Comparison of ENCODE assay signal across 1 cellular context in the genomic region with DNA sequence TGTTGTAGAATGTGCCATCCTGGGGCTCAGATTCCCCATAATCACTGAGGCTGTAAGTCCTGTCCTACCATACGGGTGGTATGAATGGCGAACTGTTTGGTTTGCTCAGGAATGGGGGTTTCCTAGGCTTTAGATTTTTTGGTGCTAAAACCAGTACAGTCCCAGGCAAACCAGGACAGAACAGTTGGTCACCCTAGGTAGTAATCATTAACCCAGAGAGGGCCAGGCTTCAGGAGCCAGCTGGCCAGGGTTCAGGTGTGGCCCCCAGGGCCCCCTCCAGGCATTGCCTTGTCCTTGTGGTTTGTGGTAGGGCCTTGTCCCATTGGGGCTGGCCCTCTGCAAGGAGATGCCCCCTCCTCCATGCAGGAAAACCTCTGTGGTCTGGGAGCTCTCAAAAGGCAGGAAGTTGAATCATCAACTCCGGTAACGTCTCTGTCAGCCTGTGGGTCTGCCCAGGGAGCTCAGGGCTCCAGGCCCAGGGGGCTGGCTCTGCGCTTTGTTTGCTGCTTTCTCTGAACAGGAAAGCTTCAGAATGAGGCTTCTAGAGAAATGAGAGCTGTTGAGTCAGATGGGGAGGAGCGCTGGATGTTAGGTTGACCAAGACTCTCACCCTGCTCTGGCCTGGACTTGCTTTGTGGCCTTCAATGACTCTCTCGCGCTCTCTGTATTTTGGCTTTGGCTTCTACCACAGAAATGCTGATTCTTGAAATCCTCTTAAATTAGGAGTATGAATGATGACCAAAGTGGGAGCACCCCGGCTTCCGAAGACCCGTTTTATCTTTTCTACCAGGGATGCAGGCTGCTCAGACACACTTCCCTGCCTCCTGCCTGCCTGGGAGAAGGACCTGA.
TF ChIP-seq lines count a peak whose summit lies in the region.

No MANE protein-coding gene starts in this region.

TF ChIP-seq in GM12878, 131 proteins besides CTCF, POLR2A, EP300 and RAD21 (continued from another document and continues in another):
- TF ChIP-seq, protein P1, sequence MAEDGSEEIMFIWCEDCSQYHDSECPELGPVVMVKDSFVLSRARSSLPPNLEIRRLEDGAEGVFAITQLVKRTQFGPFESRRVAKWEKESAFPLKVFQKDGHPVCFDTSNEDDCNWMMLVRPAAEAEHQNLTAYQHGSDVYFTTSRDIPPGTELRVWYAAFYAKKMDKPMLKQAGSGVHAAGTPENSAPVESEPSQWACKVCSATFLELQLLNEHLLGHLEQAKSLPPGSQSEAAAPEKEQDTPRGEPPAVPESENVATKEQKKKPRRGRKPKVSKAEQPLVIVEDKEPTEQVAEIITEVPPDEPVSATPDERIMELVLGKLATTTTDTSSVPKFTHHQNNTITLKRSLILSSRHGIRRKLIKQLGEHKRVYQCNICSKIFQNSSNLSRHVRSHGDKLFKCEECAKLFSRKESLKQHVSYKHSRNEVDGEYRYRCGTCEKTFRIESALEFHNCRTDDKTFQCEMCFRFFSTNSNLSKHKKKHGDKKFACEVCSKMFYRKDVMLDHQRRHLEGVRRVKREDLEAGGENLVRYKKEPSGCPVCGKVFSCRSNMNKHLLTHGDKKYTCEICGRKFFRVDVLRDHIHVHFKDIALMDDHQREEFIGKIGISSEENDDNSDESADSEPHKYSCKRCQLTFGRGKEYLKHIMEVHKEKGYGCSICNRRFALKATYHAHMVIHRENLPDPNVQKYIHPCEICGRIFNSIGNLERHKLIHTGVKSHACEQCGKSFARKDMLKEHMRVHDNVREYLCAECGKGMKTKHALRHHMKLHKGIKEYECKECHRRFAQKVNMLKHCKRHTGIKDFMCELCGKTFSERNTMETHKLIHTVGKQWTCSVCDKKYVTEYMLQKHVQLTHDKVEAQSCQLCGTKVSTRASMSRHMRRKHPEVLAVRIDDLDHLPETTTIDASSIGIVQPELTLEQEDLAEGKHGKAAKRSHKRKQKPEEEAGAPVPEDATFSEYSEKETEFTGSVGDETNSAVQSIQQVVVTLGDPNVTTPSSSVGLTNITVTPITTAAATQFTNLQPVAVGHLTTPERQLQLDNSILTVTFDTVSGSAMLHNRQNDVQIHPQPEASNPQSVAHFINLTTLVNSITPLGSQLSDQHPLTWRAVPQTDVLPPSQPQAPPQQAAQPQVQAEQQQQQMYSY (CRISPR knock-in tag; IDR thresholded peaks at IDR 0.05): no peak
- TF ChIP-seq MTA3 (IDR thresholded peaks at IDR 0.05; ENCODE audit: borderline replicate concordance, low read length): no peak
- TF ChIP-seq IKZF1 (conservative IDR thresholded peaks at IDR 0.05): peak; percentile 97
- TF ChIP-seq TBL1XR1 (IDR thresholded peaks at IDR 0.05; ENCODE audit: low read depth, low read length): no peak
- TF ChIP-seq CHD1 (IDR thresholded peaks at IDR 0.05; ENCODE audit: low read depth, low read length): no peak
- TF ChIP-seq ETV6 (conservative IDR thresholded peaks at IDR 0.05 in 1 of 2, IDR thresholded peaks at IDR 0.05 in 1 of 2; ENCODE audit: borderline replicate concordance in 1 of 2, low read depth in 1 of 2): no peak
- TF ChIP-seq POLR2AphosphoS2 (IDR thresholded peaks at IDR 0.05; ENCODE audit: low read depth, low read length): no peak
- TF ChIP-seq, protein P2, sequence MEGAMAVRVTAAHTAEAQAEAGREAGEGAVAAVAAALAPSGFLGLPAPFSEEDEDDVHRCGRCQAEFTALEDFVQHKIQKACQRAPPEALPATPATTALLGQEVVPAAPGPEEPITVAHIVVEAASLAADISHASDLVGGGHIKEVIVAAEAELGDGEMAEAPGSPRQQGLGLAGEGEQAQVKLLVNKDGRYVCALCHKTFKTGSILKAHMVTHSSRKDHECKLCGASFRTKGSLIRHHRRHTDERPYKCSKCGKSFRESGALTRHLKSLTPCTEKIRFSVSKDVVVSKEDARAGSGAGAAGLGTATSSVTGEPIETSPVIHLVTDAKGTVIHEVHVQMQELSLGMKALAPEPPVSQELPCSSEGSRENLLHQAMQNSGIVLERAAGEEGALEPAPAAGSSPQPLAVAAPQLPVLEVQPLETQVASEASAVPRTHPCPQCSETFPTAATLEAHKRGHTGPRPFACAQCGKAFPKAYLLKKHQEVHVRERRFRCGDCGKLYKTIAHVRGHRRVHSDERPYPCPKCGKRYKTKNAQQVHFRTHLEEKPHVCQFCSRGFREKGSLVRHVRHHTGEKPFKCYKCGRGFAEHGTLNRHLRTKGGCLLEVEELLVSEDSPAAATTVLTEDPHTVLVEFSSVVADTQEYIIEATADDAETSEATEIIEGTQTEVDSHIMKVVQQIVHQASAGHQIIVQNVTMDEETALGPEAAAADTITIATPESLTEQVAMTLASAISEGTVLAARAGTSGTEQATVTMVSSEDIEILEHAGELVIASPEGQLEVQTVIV (IDR thresholded peaks at IDR 0.05; ENCODE audit: borderline replicate concordance, partially characterized antibody): no peak
- TF ChIP-seq, protein P3, sequence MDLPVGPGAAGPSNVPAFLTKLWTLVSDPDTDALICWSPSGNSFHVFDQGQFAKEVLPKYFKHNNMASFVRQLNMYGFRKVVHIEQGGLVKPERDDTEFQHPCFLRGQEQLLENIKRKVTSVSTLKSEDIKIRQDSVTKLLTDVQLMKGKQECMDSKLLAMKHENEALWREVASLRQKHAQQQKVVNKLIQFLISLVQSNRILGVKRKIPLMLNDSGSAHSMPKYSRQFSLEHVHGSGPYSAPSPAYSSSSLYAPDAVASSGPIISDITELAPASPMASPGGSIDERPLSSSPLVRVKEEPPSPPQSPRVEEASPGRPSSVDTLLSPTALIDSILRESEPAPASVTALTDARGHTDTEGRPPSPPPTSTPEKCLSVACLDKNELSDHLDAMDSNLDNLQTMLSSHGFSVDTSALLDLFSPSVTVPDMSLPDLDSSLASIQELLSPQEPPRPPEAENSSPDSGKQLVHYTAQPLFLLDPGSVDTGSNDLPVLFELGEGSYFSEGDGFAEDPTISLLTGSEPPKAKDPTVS (IDR thresholded peaks at IDR 0.05; ENCODE audit: low read depth, low read length): no peak
- no peak for TF ChIP-seq PAX5 (IDR thresholded peaks at IDR 0.05; ENCODE audit: borderline replicate concordance, low read depth, low read length)
- TF ChIP-seq SP1 (IDR thresholded peaks at IDR 0.05; ENCODE audit: low read depth, low read length): no peak
- TF ChIP-seq RFX5 (IDR thresholded peaks at IDR 0.05; ENCODE audit: low read depth, low read length): no peak
- no peak for TF ChIP-seq ZNF217 (IDR thresholded peaks at IDR 0.05)
- no peak for TF ChIP-seq POU2F2 (IDR thresholded peaks at IDR 0.05; ENCODE audit: borderline replicate concordance, low read depth, low read length)
- no peak for TF ChIP-seq ZNF207 (IDR thresholded peaks at IDR 0.05; ENCODE audit: borderline replicate concordance)
- peak; percentile 63 for TF ChIP-seq DPF2 (IDR thresholded peaks at IDR 0.05)
- no peak for TF ChIP-seq BRCA1 (IDR thresholded peaks at IDR 0.05; ENCODE audit: low read depth, low read length)
- no peak for TF ChIP-seq RB1 (IDR thresholded peaks at IDR 0.05; ENCODE audit: borderline replicate concordance)
- TF ChIP-seq CBX5 (IDR thresholded peaks at IDR 0.05; ENCODE audit: low read depth): no peak
- no peak for TF ChIP-seq CBX3 (IDR thresholded peaks at IDR 0.05; ENCODE audit: borderline replicate concordance, low read depth)
- TF ChIP-seq MEF2B (IDR thresholded peaks at IDR 0.05; ENCODE audit: partially characterized antibody, poor library complexity, severe bottlenecking): no peak
- TF ChIP-seq, protein P4, sequence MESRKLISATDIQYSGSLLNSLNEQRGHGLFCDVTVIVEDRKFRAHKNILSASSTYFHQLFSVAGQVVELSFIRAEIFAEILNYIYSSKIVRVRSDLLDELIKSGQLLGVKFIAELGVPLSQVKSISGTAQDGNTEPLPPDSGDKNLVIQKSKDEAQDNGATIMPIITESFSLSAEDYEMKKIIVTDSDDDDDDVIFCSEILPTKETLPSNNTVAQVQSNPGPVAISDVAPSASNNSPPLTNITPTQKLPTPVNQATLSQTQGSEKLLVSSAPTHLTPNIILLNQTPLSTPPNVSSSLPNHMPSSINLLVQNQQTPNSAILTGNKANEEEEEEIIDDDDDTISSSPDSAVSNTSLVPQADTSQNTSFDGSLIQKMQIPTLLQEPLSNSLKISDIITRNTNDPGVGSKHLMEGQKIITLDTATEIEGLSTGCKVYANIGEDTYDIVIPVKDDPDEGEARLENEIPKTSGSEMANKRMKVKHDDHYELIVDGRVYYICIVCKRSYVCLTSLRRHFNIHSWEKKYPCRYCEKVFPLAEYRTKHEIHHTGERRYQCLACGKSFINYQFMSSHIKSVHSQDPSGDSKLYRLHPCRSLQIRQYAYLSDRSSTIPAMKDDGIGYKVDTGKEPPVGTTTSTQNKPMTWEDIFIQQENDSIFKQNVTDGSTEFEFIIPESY (IDR thresholded peaks at IDR 0.05): no peak
- TF ChIP-seq, protein P5, sequence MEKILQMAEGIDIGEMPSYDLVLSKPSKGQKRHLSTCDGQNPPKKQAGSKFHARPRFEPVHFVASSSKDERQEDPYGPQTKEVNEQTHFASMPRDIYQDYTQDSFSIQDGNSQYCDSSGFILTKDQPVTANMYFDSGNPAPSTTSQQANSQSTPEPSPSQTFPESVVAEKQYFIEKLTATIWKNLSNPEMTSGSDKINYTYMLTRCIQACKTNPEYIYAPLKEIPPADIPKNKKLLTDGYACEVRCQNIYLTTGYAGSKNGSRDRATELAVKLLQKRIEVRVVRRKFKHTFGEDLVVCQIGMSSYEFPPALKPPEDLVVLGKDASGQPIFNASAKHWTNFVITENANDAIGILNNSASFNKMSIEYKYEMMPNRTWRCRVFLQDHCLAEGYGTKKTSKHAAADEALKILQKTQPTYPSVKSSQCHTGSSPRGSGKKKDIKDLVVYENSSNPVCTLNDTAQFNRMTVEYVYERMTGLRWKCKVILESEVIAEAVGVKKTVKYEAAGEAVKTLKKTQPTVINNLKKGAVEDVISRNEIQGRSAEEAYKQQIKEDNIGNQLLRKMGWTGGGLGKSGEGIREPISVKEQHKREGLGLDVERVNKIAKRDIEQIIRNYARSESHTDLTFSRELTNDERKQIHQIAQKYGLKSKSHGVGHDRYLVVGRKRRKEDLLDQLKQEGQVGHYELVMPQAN (conservative IDR thresholded peaks at IDR 0.05): 0 out of 2 replicates have a peak, but pooled peaks have one; percentile 34
- no peak for TF ChIP-seq NFYA (IDR thresholded peaks at IDR 0.05; ENCODE audit: borderline replicate concordance, low read depth, low read length)
- TF ChIP-seq, protein P6, sequence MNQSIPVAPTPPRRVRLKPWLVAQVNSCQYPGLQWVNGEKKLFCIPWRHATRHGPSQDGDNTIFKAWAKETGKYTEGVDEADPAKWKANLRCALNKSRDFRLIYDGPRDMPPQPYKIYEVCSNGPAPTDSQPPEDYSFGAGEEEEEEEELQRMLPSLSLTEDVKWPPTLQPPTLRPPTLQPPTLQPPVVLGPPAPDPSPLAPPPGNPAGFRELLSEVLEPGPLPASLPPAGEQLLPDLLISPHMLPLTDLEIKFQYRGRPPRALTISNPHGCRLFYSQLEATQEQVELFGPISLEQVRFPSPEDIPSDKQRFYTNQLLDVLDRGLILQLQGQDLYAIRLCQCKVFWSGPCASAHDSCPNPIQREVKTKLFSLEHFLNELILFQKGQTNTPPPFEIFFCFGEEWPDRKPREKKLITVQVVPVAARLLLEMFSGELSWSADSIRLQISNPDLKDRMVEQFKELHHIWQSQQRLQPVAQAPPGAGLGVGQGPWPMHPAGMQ (IDR thresholded peaks at IDR 0.05; ENCODE audit: borderline replicate concordance): no peak
- TF ChIP-seq PML (IDR thresholded peaks at IDR 0.05; ENCODE audit: low read length): no peak
- no peak for TF ChIP-seq FOXK2 (IDR thresholded peaks at IDR 0.05)
- no peak for TF ChIP-seq BMI1 (IDR thresholded peaks at IDR 0.05; ENCODE audit: borderline replicate concordance)
- TF ChIP-seq STAT3 (IDR thresholded peaks at IDR 0.05; ENCODE audit: low read depth, low read length): no peak
- peak; percentile 69; the same call in 1 of the 2 replicates for TF ChIP-seq GATAD2B (conservative IDR thresholded peaks at IDR 0.05; ENCODE audit: low read depth)
- TF ChIP-seq, protein P7, sequence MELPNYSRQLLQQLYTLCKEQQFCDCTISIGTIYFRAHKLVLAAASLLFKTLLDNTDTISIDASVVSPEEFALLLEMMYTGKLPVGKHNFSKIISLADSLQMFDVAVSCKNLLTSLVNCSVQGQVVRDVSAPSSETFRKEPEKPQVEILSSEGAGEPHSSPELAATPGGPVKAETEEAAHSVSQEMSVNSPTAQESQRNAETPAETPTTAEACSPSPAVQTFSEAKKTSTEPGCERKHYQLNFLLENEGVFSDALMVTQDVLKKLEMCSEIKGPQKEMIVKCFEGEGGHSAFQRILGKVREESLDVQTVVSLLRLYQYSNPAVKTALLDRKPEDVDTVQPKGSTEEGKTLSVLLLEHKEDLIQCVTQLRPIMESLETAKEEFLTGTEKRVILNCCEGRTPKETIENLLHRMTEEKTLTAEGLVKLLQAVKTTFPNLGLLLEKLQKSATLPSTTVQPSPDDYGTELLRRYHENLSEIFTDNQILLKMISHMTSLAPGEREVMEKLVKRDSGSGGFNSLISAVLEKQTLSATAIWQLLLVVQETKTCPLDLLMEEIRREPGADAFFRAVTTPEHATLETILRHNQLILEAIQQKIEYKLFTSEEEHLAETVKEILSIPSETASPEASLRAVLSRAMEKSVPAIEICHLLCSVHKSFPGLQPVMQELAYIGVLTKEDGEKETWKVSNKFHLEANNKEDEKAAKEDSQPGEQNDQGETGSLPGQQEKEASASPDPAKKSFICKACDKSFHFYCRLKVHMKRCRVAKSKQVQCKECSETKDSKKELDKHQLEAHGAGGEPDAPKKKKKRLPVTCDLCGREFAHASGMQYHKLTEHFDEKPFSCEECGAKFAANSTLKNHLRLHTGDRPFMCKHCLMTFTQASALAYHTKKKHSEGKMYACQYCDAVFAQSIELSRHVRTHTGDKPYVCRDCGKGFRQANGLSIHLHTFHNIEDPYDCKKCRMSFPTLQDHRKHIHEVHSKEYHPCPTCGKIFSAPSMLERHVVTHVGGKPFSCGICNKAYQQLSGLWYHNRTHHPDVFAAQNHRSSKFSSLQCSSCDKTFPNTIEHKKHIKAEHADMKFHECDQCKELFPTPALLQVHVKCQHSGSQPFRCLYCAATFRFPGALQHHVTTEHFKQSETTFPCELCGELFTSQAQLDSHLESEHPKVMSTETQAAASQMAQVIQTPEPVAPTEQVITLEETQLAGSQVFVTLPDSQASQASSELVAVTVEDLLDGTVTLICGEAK (IDR thresholded peaks at IDR 0.05; ENCODE audit: borderline replicate concordance): no peak
- TF ChIP-seq NR2C2 (IDR thresholded peaks at IDR 0.05; ENCODE audit: borderline replicate concordance, control insufficient read depth, insufficient read length, low read depth): no peak
- TF ChIP-seq WRNIP1 (IDR thresholded peaks at IDR 0.05; ENCODE audit: borderline replicate concordance, low read depth, low read length): no peak
- no peak for TF ChIP-seq SMARCA5 (IDR thresholded peaks at IDR 0.05)
- no peak for TF ChIP-seq SIX5 (IDR thresholded peaks at IDR 0.05; ENCODE audit: low read depth, low read length, severe bottlenecking)
- TF ChIP-seq, protein P8, sequence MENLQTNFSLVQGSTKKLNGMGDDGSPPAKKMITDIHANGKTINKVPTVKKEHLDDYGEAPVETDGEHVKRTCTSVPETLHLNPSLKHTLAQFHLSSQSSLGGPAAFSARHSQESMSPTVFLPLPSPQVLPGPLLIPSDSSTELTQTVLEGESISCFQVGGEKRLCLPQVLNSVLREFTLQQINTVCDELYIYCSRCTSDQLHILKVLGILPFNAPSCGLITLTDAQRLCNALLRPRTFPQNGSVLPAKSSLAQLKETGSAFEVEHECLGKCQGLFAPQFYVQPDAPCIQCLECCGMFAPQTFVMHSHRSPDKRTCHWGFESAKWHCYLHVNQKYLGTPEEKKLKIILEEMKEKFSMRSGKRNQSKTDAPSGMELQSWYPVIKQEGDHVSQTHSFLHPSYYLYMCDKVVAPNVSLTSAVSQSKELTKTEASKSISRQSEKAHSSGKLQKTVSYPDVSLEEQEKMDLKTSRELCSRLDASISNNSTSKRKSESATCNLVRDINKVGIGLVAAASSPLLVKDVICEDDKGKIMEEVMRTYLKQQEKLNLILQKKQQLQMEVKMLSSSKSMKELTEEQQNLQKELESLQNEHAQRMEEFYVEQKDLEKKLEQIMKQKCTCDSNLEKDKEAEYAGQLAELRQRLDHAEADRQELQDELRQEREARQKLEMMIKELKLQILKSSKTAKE (IDR thresholded peaks at IDR 0.05; ENCODE audit: low read depth, poor library complexity, severe bottlenecking): no peak
- TF ChIP-seq NBN (IDR thresholded peaks at IDR 0.05): no peak
